20 cellular contexts compared by ENCODE assay signal in genomic region chr6:150201285-150201684, GRCh38. TPM values are rescaled to one million over a fixed set of nuclear protein-coding genes. Genes with fewer than 3 reads are reported as not detected.
"Had no signal": no experiment of that assay in that cellular context is flagged by ENCODE, and none has a peak within 500 bp of the region (broad histone marks: within the 10 kb centered on the region; RNA-seq: fewer than 3 reads in every experiment).

No MANE protein-coding gene starts in this region.

- H3K9me3 Mint-ChIP-seq: activated naive CD4-positive, alpha-beta T cell treated with anti-CD3 and anti-CD28 coated beads, Interleukin-2, amount 50 U/mL, for 72 hours; activated T-helper 1 cell treated with anti-CD3 and anti-CD28 coated beads, Interleukin-12 subunit alpha, Interleukin-12 subunit beta, Interleukin-2, Interleukin-4 antibody, amounts not matched to agents 30 ng/mL and 10 ng/mL and 1 ng/mL, durations not matched to agents 14 hours and 24 hours and 36 hours; naive thymus-derived CD4-positive, alpha-beta T cell; WTC11 had no signal

- H3K36me3 Mint-ChIP-seq: activated naive CD4-positive, alpha-beta T cell treated with anti-CD3 and anti-CD28 coated beads, Interleukin-2, amount 50 U/mL, for 72 hours; naive thymus-derived CD4-positive, alpha-beta T cell; WTC11 had no signal

- H3K27ac Mint-ChIP-seq: activated CD4-positive, alpha-beta T cell treated with anti-CD3 and anti-CD28 coated beads for 36 hours; activated T-helper 1 cell treated with anti-CD3 and anti-CD28 coated beads, Interleukin-12 subunit alpha, Interleukin-12 subunit beta, Interleukin-2, Interleukin-4 antibody, amounts not matched to agents 30 ng/mL and 10 ng/mL and 1 ng/mL, durations not matched to agents 14 hours and 24 hours and 36 hours; naive thymus-derived CD4-positive, alpha-beta T cell; WTC11 had no signal

- H3K9me3 ChIP-seq: left lung, tibial nerve, vagina had no signal

- H3K4me1 Mint-ChIP-seq: activated CD4-positive, alpha-beta T cell treated with anti-CD3 and anti-CD28 coated beads for 36 hours had no signal

- ATAC-seq: activated CD4-positive, alpha-beta T cell treated with anti-CD3 and anti-CD28 coated beads for 36 hours; activated naive CD4-positive, alpha-beta T cell treated with anti-CD3 and anti-CD28 coated beads, Interleukin-2, amount 50 U/mL, for 72 hours; naive thymus-derived CD4-positive, alpha-beta T cell; WTC11 had no signal

- H3K4me3 ChIP-seq: left lung, tibial nerve, vagina had no signal

- H3K4me3 Mint-ChIP-seq: activated CD4-positive, alpha-beta T cell treated with anti-CD3 and anti-CD28 coated beads for 36 hours; activated T-helper 1 cell treated with anti-CD3 and anti-CD28 coated beads, Interleukin-12 subunit alpha, Interleukin-12 subunit beta, Interleukin-2, Interleukin-4 antibody, amounts not matched to agents 30 ng/mL and 10 ng/mL and 1 ng/mL, durations not matched to agents 14 hours and 24 hours and 36 hours; naive thymus-derived CD4-positive, alpha-beta T cell; WTC11 had no signal

- H3K36me3 ChIP-seq: left lung, tibial nerve, vagina had no signal

- H3K4me1 ChIP-seq: left lung, tibial nerve, vagina had no signal

- DNase-seq: activated CD4-positive, alpha-beta T cell treated with anti-CD3 and anti-CD28 coated beads for 36 hours; activated CD4-positive, alpha-beta T cell treated with anti-CD3 and anti-CD28 coated beads, Interleukin-2, amount 50 U/mL, for 48 hours; activated gamma-delta T cell treated with Interleukin-2 at 50 U/mL for 16 hours; activated T-cell treated with anti-CD3 and anti-CD28 coated beads for 4 hours; amniotic stem cell; foreskin melanocyte; midbrain; naive thymus-derived CD4-positive, alpha-beta T cell; posterior cingulate gyrus; stimulated activated CD4-positive, alpha-beta T cell treated with anti-CD3 and anti-CD28 coated beads, Interleukin-12 subunit alpha, Interleukin-12 subunit beta, amount 100 ng/mL, for 4 hours; stimulated activated CD4-positive, alpha-beta T cell treated with anti-CD3 and anti-CD28 coated beads, Interleukin-1b, Interleukin-23, amount 100 ng/mL, for 48 hours; stimulated activated naive CD4-positive, alpha-beta T cell treated with Interleukin-2 at 50 U/mL for 16 hours had no signal

- H3K27me3 ChIP-seq: left lung, tibial nerve, vagina had no signal

- H3K27ac ChIP-seq: left lung had no signal

RNA-seq across cellular contexts. Expression of gene PPP1R14C, which starts 58.4 kb away (rescaled TPM):
- total RNA-seq: activated T-helper 1 cell treated with anti-CD3 and anti-CD28 coated beads, Interleukin-12 subunit alpha, Interleukin-12 subunit beta, Interleukin-2, Interleukin-4 antibody, amounts not matched to agents 30 ng/mL and 10 ng/mL and 1 ng/mL, durations not matched to agents 14 hours and 24 hours and 36 hours; dermis microvascular lymphatic vessel endothelial cell; lung microvascular endothelial cell; naive thymus-derived CD4-positive, alpha-beta T cell had no signal
